21 cellular contexts compared by ENCODE assay signal in the genomic region with DNA sequence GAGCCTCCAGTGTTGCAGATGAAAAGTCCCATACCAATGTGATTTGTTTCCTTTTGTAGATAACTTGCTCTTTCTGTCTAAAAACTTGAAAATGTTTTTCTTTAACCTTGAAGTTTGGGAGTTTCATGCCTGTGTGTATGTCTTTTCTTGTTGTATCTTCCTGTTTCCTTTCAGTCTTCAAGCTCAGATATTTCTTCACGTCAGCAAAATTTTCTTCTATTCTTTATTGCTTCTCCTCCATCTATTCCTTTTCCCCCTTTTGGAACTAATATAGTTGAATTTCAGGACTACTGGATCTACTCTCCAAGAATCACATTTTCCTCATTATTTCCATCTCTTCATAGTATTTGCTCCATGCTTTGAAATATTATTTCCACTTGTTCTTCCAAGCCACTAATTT. TPM values are rescaled to one million over a fixed set of nuclear protein-coding genes. Genes with fewer than 3 reads are reported as not detected.
DNase-seq lines count a peak whose midpoint lies in the region; ATAC-seq, FAIRE-seq and TF ChIP-seq lines count a peak whose summit lies in the region.
"Had no signal": no experiment of that assay in that cellular context is flagged by ENCODE, and none has a peak within 500 bp of the region (broad histone marks: within the 10 kb centered on the region; RNA-seq: fewer than 3 reads in every experiment).

No MANE protein-coding gene starts in this region.

- H3K9me1 ChIP-seq in K562 (ENCODE audit: control insufficient read depth, insufficient read depth, low read length), result no peaks in the 10 kb centered on the region

- no TSS peak for BruUV-seq in K562 (replicated peaks; lab: Mats Ljungman, UMichigan)

- peaks cover 0 to 9% of the 10 kb centered on the region in 2 experiments; a peak in 2 of 5 replicates for H3K4me1 ChIP-seq in K562 (replicated peaks in 1 of 2; ENCODE audit: control insufficient read depth in 2 of 2, insufficient read depth in 2 of 2, low read length in 2 of 2)
- H3K4me1 ChIP-seq: BE2C, HAP-1 had no signal

- TF ChIP-seq CTCF in K562 (IDR thresholded peaks at IDR 0.05 in 2 of 3, conservative IDR thresholded peaks at IDR 0.05 in 1 of 3; ENCODE audit: insufficient read depth in 2 of 3, low read depth in 1 of 3, low read length in 3 of 3), result no peak

- H3K79me2 ChIP-seq in K562 (ENCODE audit: control insufficient read depth, insufficient read depth, low read length), result no peaks in the 10 kb centered on the region

- no peak overlapping the region for H3K27ac ChIP-seq in K562 (ENCODE audit: extremely low read depth, low read depth, low read length)

- H3K9ac ChIP-seq in K562 (ENCODE audit: insufficient read depth in 1 of 2, low read depth in 2 of 2, low read length in 2 of 2), result no peak overlapping the region

- no peak for TF ChIP-seq EP300 in K562 (IDR thresholded peaks at IDR 0.05; ENCODE audit: low read length)

- no peaks in the 10 kb centered on the region for H4K20me1 ChIP-seq in K562 (replicated peaks; ENCODE audit: control insufficient read depth, insufficient read depth, low read length)

- no peak for TF ChIP-seq POLR2A in K562 (conservative IDR thresholded peaks at IDR 0.05)

- H3K9me3 ChIP-seq in K562 (replicated peaks; ENCODE audit: control insufficient read depth, insufficient read depth, low read depth, low read length), result no peaks in the 10 kb centered on the region
- H3K9me3 ChIP-seq: BE2C, HAP-1 had no signal

- WGBS in K562 (ENCODE audit: insufficient coverage, low coverage, missing lambda C conversion rate), result 0% methylated on average over 1 of the region's 1 CpG

- intact Hi-C loops in K562 (cut with micrococcal nuclease), result no loop called here

- FAIRE-seq in K562 (lab: Jason Lieb, UNC), result no peak
- FAIRE-seq: GM12878, GM19239 had no signal

- H3K36me3 ChIP-seq in H7 (replicated peaks; ENCODE audit: control insufficient read depth, insufficient read depth, low read length), result no peaks in the 10 kb centered on the region
- H3K36me3 ChIP-seq in K562 (ENCODE audit: control insufficient read depth, insufficient read depth, low read length), result no peaks in the 10 kb centered on the region
- H3K36me3 ChIP-seq: BE2C, HAP-1 had no signal

- CTCF ChIA-PET in K562 (lab: Yijun Ruan, JAX; ENCODE audit: low intra/inter-chr PET ratio), result no interaction called here

- DNase-seq in H7 (peak; percentile 1), K562 (ENCODE audit: extremely low read depth in 1 of 4, low spot score in 3 of 4) (no peak)
- no peak for DNase-seq in activated CD4-positive, alpha-beta T cell treated with anti-CD3 and anti-CD28 coated beads, Interleukin-2, amount 50 U/mL, for 1 hour
- DNase-seq: ACHN; BE2C; C1 segment of cervical spinal cord; CD4-positive, CD25-positive, alpha-beta regulatory T cell; CD8-positive, alpha-beta memory T cell; COR-L47; DMS 273 treated with DMSO at 0.1 percent for 48 hours; DMS53; DND-41; EL; GOT3; Karpas-422 had no signal

- H3K4me2 ChIP-seq in K562 (ENCODE audit: insufficient read depth, low read length), result no peak overlapping the region

- no peak for TF ChIP-seq RAD21 in K562 (CRISPR knock-in tag; conservative IDR thresholded peaks at IDR 0.05 in 1 of 2, IDR thresholded peaks at IDR 0.05 in 1 of 2)

- H2AFZ ChIP-seq in K562 (ENCODE audit: low read depth, low read length), result no peak overlapping the region

- no peak overlapping the region for H3K4me3 ChIP-seq in H7 (ENCODE audit: insufficient read depth, low read depth, low read length)
- H3K4me3 ChIP-seq in K562, result no peak overlapping the region
- H3K4me3 ChIP-seq: GM12878, HAP-1 had no signal

- peaks cover 1% of the 10 kb centered on the region; the same call in 1 of the 2 replicates for H3K27me3 ChIP-seq in H7 (ENCODE audit: control insufficient read depth, insufficient read depth, low read length)
- peaks cover 8 to 13% of the 10 kb centered on the region in 2 experiments for H3K27me3 ChIP-seq in K562 (ENCODE audit: control insufficient read depth in 2 of 2, insufficient read depth in 2 of 2, low read length in 2 of 2)
- H3K27me3 ChIP-seq: BE2C had no signal

- in situ Hi-C loops in K562 (cut with MboI), result no loop called here

- POLR2A ChIA-PET in K562 (lab: Yijun Ruan, JAX), result interaction anchor here (0.6 to 0.9 kb wide), 2 partner anchors 15 to 50 kb away, joined by 3 to 4 read pairs; no protein-coding TSS in a partner anchor

- ATAC-seq in K562 (no peak), GM18511 (IDR thresholded peaks at IDR 0.05; ENCODE audit: unreplicated experiment) (no peak)
- ATAC-seq: GM12878 had no signal

RNA-seq across cellular contexts. Expression of gene SOAT2, which starts 23.9 kb away (rescaled TPM):
- not detected in 2 replicates for total RNA-seq in H7 (2014; rRNA removed; shearing (Covaris generic))
- total RNA-seq in K562 (2011; cell fraction: chromatin; rRNA removed; ENCODE audit: low replicate concordance), result not detected in 2 replicates
- total RNA-seq in K562 (2011; cell fraction: nucleolus; rRNA removed), result not detected in 2 replicates
- 0.38 TPM in 1 of 2 replicates, not detected in the other for total RNA-seq in K562 (2011; cell fraction: nucleoplasm; rRNA removed)
- not detected in 2 replicates for total RNA-seq in K562 (2014; rRNA removed)
- not detected in 2 replicates for total RNA-seq in K562 (2014; rRNA removed; fragmentation: Illumina TruSeq; extraction: Trizol)
- not detected in 2 replicates for total RNA-seq in K562 (2015; rRNA removed; fragmentation: Illumina TruSeq; extraction: Trizol)
- not detected in 2 replicates for total RNA-seq in K562 (2021)
- not detected in 2 replicates for polyA plus RNA-seq in K562 (2011; rRNA removed)
- polyA plus RNA-seq in K562 (2011; cell fraction: cytosol; rRNA removed), result not detected in 2 replicates
- polyA plus RNA-seq in K562 (2011; cell fraction: nucleus; rRNA removed), result not detected in 2 replicates
- polyA plus RNA-seq in K562 (2012), result not detected in 2 replicates
- not detected in 2 replicates for polyA plus RNA-seq in K562 (2014; fragmentation: Illumina TruSeq; extraction: Trizol)
- polyA plus RNA-seq in K562 (2014; fragmentation: Nextera tagmentation; extraction: Ambion mirVana), result not detected
- polyA plus RNA-seq in K562 (2014; rRNA removed), result 0.04 TPM in 1 of 2 replicates, not detected in the other
- polyA minus RNA-seq in K562 (2011; rRNA and poly(A)+ RNA removed), result not detected in 2 replicates
- polyA minus RNA-seq in K562 (2011; cell fraction: cytosol; rRNA and poly(A)+ RNA removed), result not detected in 2 replicates
- not detected in 2 replicates for polyA minus RNA-seq in K562 (2011; cell fraction: nucleus; rRNA and poly(A)+ RNA removed)
- total RNA-seq: A172, G401 had no signal
- polyA plus RNA-seq: CD4-positive, CD25-positive, alpha-beta regulatory T cell had no signal

RNA-seq across cellular contexts. Expression of gene IGFBP6, which starts 29.7 kb away (rescaled TPM):
- total RNA-seq in H7 (2014; rRNA removed; shearing (Covaris generic)), result 10.8 and 17.5 TPM in 2 replicates
- total RNA-seq in K562 (2011; cell fraction: chromatin; rRNA removed; ENCODE audit: low replicate concordance), result 0.97 TPM in 1 of 2 replicates, not detected in the other
- total RNA-seq in K562 (2011; cell fraction: nucleolus; rRNA removed), result 0.66 and 1.8 TPM in 2 replicates
- total RNA-seq in K562 (2011; cell fraction: nucleoplasm; rRNA removed), result 0.37 TPM in 1 of 2 replicates, not detected in the other
- total RNA-seq in K562 (2014; rRNA removed), result 1.2 and 1.6 TPM in 2 replicates
- total RNA-seq in K562 (2014; rRNA removed; fragmentation: Illumina TruSeq; extraction: Trizol), result 0.36 and 0.61 TPM in 2 replicates
- total RNA-seq in K562 (2015; rRNA removed; fragmentation: Illumina TruSeq; extraction: Trizol), result 0.38 and 0.76 TPM in 2 replicates
- total RNA-seq in K562 (2021), result 1.4 and 2.3 TPM in 2 replicates
- 0.24 and 1.4 TPM in 2 replicates for polyA plus RNA-seq in K562 (2011; rRNA removed)
- polyA plus RNA-seq in K562 (2011; cell fraction: cytosol; rRNA removed), result 0.94 and 2.5 TPM in 2 replicates
- polyA plus RNA-seq in K562 (2011; cell fraction: nucleus; rRNA removed), result 0.24 and 0.47 TPM in 2 replicates
- 0.89 and 1.4 TPM in 2 replicates for polyA plus RNA-seq in K562 (2012)
- polyA plus RNA-seq in K562 (2014; fragmentation: Illumina TruSeq; extraction: Trizol), result 0.52 and 0.62 TPM in 2 replicates
- under 1 TPM; 0.15 to 0.23 TPM for polyA plus RNA-seq in K562 (2014; fragmentation: Nextera tagmentation; extraction: Ambion mirVana)
- 0.54 and 2.4 TPM in 2 replicates for polyA plus RNA-seq in K562 (2014; rRNA removed)
- polyA minus RNA-seq in K562 (2011; rRNA and poly(A)+ RNA removed), result not detected in 2 replicates
- 1.1 TPM in 1 of 2 replicates, not detected in the other for polyA minus RNA-seq in K562 (2011; cell fraction: cytosol; rRNA and poly(A)+ RNA removed)
- polyA minus RNA-seq in K562 (2011; cell fraction: nucleus; rRNA and poly(A)+ RNA removed), result not detected in 2 replicates
- total RNA-seq: CD4-positive, CD25-positive, alpha-beta regulatory T cell had no signal

RNA-seq across cellular contexts. Expression of gene SPRYD3, which starts 48.0 kb away (rescaled TPM):
- total RNA-seq in H7 (2014; rRNA removed; shearing (Covaris generic)), result 8.3 and 8.7 TPM in 2 replicates
- total RNA-seq in K562 (2011; cell fraction: chromatin; rRNA removed; ENCODE audit: low replicate concordance), result 10.8 and 27.6 TPM in 2 replicates
- total RNA-seq in K562 (2011; cell fraction: nucleolus; rRNA removed), result 15.0 and 17.4 TPM in 2 replicates
- total RNA-seq in K562 (2011; cell fraction: nucleoplasm; rRNA removed), result 15.6 and 18.3 TPM in 2 replicates
- total RNA-seq in K562 (2014; rRNA removed) (8.4 and 10.6 TPM in 2 replicates), K562 (2014; rRNA removed; fragmentation: Illumina TruSeq; extraction: Trizol) (4.1 and 5.1 TPM in 2 replicates), K562 (2015; rRNA removed; fragmentation: Illumina TruSeq; extraction: Trizol) (5.0 and 5.9 TPM in 2 replicates), K562 (2021) (10.8 and 13.6 TPM in 2 replicates)
- polyA plus RNA-seq in K562 (2011; rRNA removed) (6.2 and 7.6 TPM in 2 replicates), K562 (2014; fragmentation: Illumina TruSeq; extraction: Trizol) (10.6 and 11.4 TPM in 2 replicates), K562 (2014; fragmentation: Nextera tagmentation; extraction: Ambion mirVana) (1 to 10 TPM; 1.5 to 2.6 TPM), K562 (2014; rRNA removed) (9.1 and 11.0 TPM in 2 replicates)
- polyA plus RNA-seq in K562 (2011; cell fraction: cytosol; rRNA removed), result 8.6 and 18.4 TPM in 2 replicates
- polyA plus RNA-seq in K562 (2011; cell fraction: nucleus; rRNA removed), result 11.1 and 16.3 TPM in 2 replicates
- polyA plus RNA-seq in K562 (2012), result 11.4 and 11.7 TPM in 2 replicates
- 7.4 and 10.3 TPM in 2 replicates for polyA minus RNA-seq in K562 (2011; rRNA and poly(A)+ RNA removed)
- 6.8 and 11.6 TPM in 2 replicates for polyA minus RNA-seq in K562 (2011; cell fraction: cytosol; rRNA and poly(A)+ RNA removed)
- 6.6 and 7.5 TPM in 2 replicates for polyA minus RNA-seq in K562 (2011; cell fraction: nucleus; rRNA and poly(A)+ RNA removed)

RNA-seq across cellular contexts. Expression of gene ZNF740, which starts 53.4 kb away (rescaled TPM):
- total RNA-seq in H7 (2014; rRNA removed; shearing (Covaris generic)), result 8.7 and 9.1 TPM in 2 replicates
- total RNA-seq in K562 (2011; cell fraction: chromatin; rRNA removed; ENCODE audit: low replicate concordance), result 77.6 and 121 TPM in 2 replicates
- 62.2 and 65.9 TPM in 2 replicates for total RNA-seq in K562 (2011; cell fraction: nucleolus; rRNA removed)
- total RNA-seq in K562 (2011; cell fraction: nucleoplasm; rRNA removed), result 76.6 and 88.8 TPM in 2 replicates
- total RNA-seq in K562 (2014; rRNA removed) (15.1 and 16.1 TPM in 2 replicates), K562 (2014; rRNA removed; fragmentation: Illumina TruSeq; extraction: Trizol) (18.6 and 19.9 TPM in 2 replicates), K562 (2015; rRNA removed; fragmentation: Illumina TruSeq; extraction: Trizol) (13.3 and 13.6 TPM in 2 replicates), K562 (2021) (39.6 and 46.4 TPM in 2 replicates)
- polyA plus RNA-seq in K562 (2011; rRNA removed) (33.1 and 34.9 TPM in 2 replicates), K562 (2014; fragmentation: Illumina TruSeq; extraction: Trizol) (19.2 and 21.0 TPM in 2 replicates), K562 (2014; fragmentation: Nextera tagmentation; extraction: Ambion mirVana) (1 to 10 TPM in 1 of 2 experiments, under 1 TPM in 1; 0.57 to 1.4 TPM), K562 (2014; rRNA removed) (20.6 and 22.1 TPM in 2 replicates)
- 9.6 and 17.0 TPM in 2 replicates for polyA plus RNA-seq in K562 (2011; cell fraction: cytosol; rRNA removed)
- polyA plus RNA-seq in K562 (2011; cell fraction: nucleus; rRNA removed), result 89.9 and 103 TPM in 2 replicates
- polyA plus RNA-seq in K562 (2012), result 12.8 and 21.6 TPM in 2 replicates
- polyA minus RNA-seq in K562 (2011; rRNA and poly(A)+ RNA removed), result 32.3 and 37.3 TPM in 2 replicates
- 8.2 and 9.2 TPM in 2 replicates for polyA minus RNA-seq in K562 (2011; cell fraction: cytosol; rRNA and poly(A)+ RNA removed)
- polyA minus RNA-seq in K562 (2011; cell fraction: nucleus; rRNA and poly(A)+ RNA removed), result 45.2 and 63.6 TPM in 2 replicates

RNA-seq across cellular contexts. Expression of gene CSAD, which starts 53.6 kb away (rescaled TPM):
- total RNA-seq in H7 (2014; rRNA removed; shearing (Covaris generic)), result 3.0 and 3.4 TPM in 2 replicates
- total RNA-seq in K562 (2011; cell fraction: chromatin; rRNA removed; ENCODE audit: low replicate concordance), result 97.5 and 106 TPM in 2 replicates
- 53.5 and 54.7 TPM in 2 replicates for total RNA-seq in K562 (2011; cell fraction: nucleolus; rRNA removed)
- total RNA-seq in K562 (2011; cell fraction: nucleoplasm; rRNA removed), result 60.6 and 65.8 TPM in 2 replicates
- total RNA-seq in K562 (2014; rRNA removed), result 8.1 and 8.5 TPM in 2 replicates
- total RNA-seq in K562 (2014; rRNA removed; fragmentation: Illumina TruSeq; extraction: Trizol), result 5.7 and 8.1 TPM in 2 replicates
- 6.7 and 7.0 TPM in 2 replicates for total RNA-seq in K562 (2015; rRNA removed; fragmentation: Illumina TruSeq; extraction: Trizol)
- total RNA-seq in K562 (2021), result 10.3 and 10.9 TPM in 2 replicates
- 19.6 and 26.6 TPM in 2 replicates for polyA plus RNA-seq in K562 (2011; rRNA removed)
- 5.5 and 11.5 TPM in 2 replicates for polyA plus RNA-seq in K562 (2011; cell fraction: cytosol; rRNA removed)
- 109 and 129 TPM in 2 replicates for polyA plus RNA-seq in K562 (2011; cell fraction: nucleus; rRNA removed)
- 7.6 and 29.6 TPM in 2 replicates for polyA plus RNA-seq in K562 (2012)
- 11.1 and 16.8 TPM in 2 replicates for polyA plus RNA-seq in K562 (2014; fragmentation: Illumina TruSeq; extraction: Trizol)
- polyA plus RNA-seq in K562 (2014; fragmentation: Nextera tagmentation; extraction: Ambion mirVana), result 1 to 10 TPM; 1.8 to 2.4 TPM
- polyA plus RNA-seq in K562 (2014; rRNA removed), result 17.1 TPM in 2 replicates
- polyA minus RNA-seq in K562 (2011; rRNA and poly(A)+ RNA removed), result 6.1 and 7.9 TPM in 2 replicates
- polyA minus RNA-seq in K562 (2011; cell fraction: cytosol; rRNA and poly(A)+ RNA removed), result 6.1 TPM in 1 of 2 replicates, not detected in the other
- 14.8 and 19.5 TPM in 2 replicates for polyA minus RNA-seq in K562 (2011; cell fraction: nucleus; rRNA and poly(A)+ RNA removed)
